Comparison of ENCODE assay signal across 9 cellular contexts in the genomic region with DNA sequence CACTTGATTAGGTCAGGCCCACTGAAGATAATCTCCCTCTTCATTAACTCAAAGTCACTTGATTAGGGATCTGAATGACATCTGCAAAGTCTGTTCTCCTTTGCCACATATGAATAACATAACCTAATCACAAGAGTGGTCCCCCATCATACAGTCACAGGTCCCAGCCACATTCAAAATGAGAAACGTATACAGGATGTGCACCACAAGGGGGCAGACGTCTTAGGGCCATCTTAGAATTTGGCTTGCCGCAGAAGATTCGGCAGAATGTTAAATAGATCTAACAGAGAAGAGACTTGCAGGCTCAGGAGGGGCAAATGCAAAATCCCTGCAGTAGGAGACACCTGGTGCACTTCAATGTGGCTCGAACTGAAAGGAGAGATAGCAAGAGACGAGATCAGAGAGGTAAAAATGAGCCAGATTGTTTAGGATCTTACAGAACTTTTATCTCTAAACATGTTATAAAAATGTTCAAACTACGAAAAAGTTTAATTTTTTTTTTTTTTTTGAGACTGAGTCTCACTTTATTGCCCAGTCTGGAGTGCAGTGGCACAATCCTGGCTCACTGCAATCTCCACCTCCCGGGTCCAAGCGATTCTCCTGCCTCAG. TPM values are rescaled to one million over a fixed set of nuclear protein-coding genes. Genes with fewer than 3 reads are reported as not detected.
A peak's percentile ranks its signal among the peaks of the same experiment; 100 is the strongest.
DNase-seq lines count a peak whose midpoint lies in the region; ATAC-seq and TF ChIP-seq lines count a peak whose summit lies in the region.
"Had no signal": no experiment of that assay in that cellular context is flagged by ENCODE, and none has a peak within 500 bp of the region (broad histone marks: within the 10 kb centered on the region; RNA-seq: fewer than 3 reads in every experiment).

No MANE protein-coding gene starts in this region.

- WGBS in upper lobe of left lung, 2 donors, result 47 to 52% methylated on average over 9 of the region's 9 CpGs

- no peak for TF ChIP-seq EP300 in upper lobe of left lung (IDR thresholded peaks at IDR 0.05)

- no peaks in the 10 kb centered on the region for H3K9me3 Mint-ChIP-seq in activated CD8-positive, alpha-beta memory T cell treated with anti-CD3 and anti-CD28 coated beads, Interleukin-2, amount 10 ng/mL, durations not matched to agents 7 days and 5 days (ENCODE audit: low read depth)
- H3K9me3 Mint-ChIP-seq in neural progenitor cell, result no peaks in the 10 kb centered on the region

- TF ChIP-seq CTCF in epithelial cell of proximal tubule (conservative IDR thresholded peaks at IDR 0.05; ENCODE audit: low read depth, low read length) (peak; percentile 80), neural progenitor cell (IDR thresholded peaks at IDR 0.05) (peak; percentile 64), upper lobe of left lung (IDR thresholded peaks at IDR 0.05) (peak in 5 of 6 experiments; percentile 35 to 55 (median 48))

- H3K79me2 ChIP-seq in neural progenitor cell (ENCODE audit: low read depth), result no peaks in the 10 kb centered on the region

- DNase-seq in Daoy (ENCODE audit: low read depth) (peak; percentile 38), H4 (ENCODE audit: low spot score) (peak; percentile 49), NCI-H748 (lab: John Stamatoyannopoulos, UW; ENCODE audit: unreplicated experiment) (peak; percentile 8), epithelial cell of proximal tubule (ENCODE audit: low read depth) (no peak), neural progenitor cell (ENCODE audit: low spot score) (peak; percentile 73), upper lobe of left lung (peak in 1 of 2 donors; percentile 32), C1 segment of cervical spinal cord (lab: John Stamatoyannopoulos, UW) (no peak)
- DNase-seq in activated CD8-positive, alpha-beta memory T cell treated with anti-CD3 and anti-CD28 coated beads, Interleukin-2, amount 10 ng/mL, durations not matched to agents 7 days and 5 days, result peak; percentile 83

- H3K4me3 ChIP-seq in epithelial cell of proximal tubule (ENCODE audit: low read depth, low read length) (no peak overlapping the region), neural progenitor cell (no peak overlapping the region), upper lobe of left lung (no peak overlapping the region)
- H3K4me3 ChIP-seq: SK-N-MC had no signal

- H3K4me3 Mint-ChIP-seq in activated CD8-positive, alpha-beta memory T cell treated with anti-CD3 and anti-CD28 coated beads, Interleukin-2, amount 10 ng/mL, durations not matched to agents 7 days and 5 days, result no peak overlapping the region
- H3K4me3 Mint-ChIP-seq in neural progenitor cell, result no peak overlapping the region

- CTCF ChIA-PET in activated CD8-positive, alpha-beta memory T cell treated with anti-CD3 and anti-CD28 coated beads, Interleukin-2, amount 10 ng/mL, durations not matched to agents 7 days and 5 days (lab: Charles Lee), result interaction anchor here (0.7 to 3.1 kb wide), 8 partner anchors 12 to 528 kb away, joined by 3 to 14 read pairs (median 4); a partner anchor contains a TSS

- no peak for TF ChIP-seq POLR2A in upper lobe of left lung (IDR thresholded peaks at IDR 0.05)

- H3K4me1 Mint-ChIP-seq in activated CD8-positive, alpha-beta memory T cell treated with anti-CD3 and anti-CD28 coated beads, Interleukin-2, amount 10 ng/mL, durations not matched to agents 7 days and 5 days, result peaks cover 10% of the 10 kb centered on the region
- H3K4me1 Mint-ChIP-seq in neural progenitor cell, result peaks cover 19% of the 10 kb centered on the region

- H3K4me1 ChIP-seq in neural progenitor cell, result peaks cover 15% of the 10 kb centered on the region
- no peaks in the 10 kb centered on the region for H3K4me1 ChIP-seq in upper lobe of left lung

- peak overlapping the region; percentile 69 for H2AFZ ChIP-seq in neural progenitor cell (replicated peaks)

- H3K27me3 ChIP-seq in neural progenitor cell (no peaks in the 10 kb centered on the region), upper lobe of left lung (no peaks in the 10 kb centered on the region)

- peaks cover 2% of the 10 kb centered on the region for H3K36me3 Mint-ChIP-seq in activated CD8-positive, alpha-beta memory T cell treated with anti-CD3 and anti-CD28 coated beads, Interleukin-2, amount 10 ng/mL, durations not matched to agents 7 days and 5 days
- no peaks in the 10 kb centered on the region for H3K36me3 Mint-ChIP-seq in neural progenitor cell

- H3K27ac ChIP-seq in neural progenitor cell (no peak overlapping the region), upper lobe of left lung (no peak overlapping the region)
- H3K27ac ChIP-seq: SK-N-MC had no signal

- H3F3A ChIP-seq in neural progenitor cell (ENCODE audit: low read depth), result no peaks in the 10 kb centered on the region

- H3K9ac ChIP-seq in neural progenitor cell, result no peak overlapping the region

- no peak overlapping the region for H3K27ac Mint-ChIP-seq in activated CD8-positive, alpha-beta memory T cell treated with anti-CD3 and anti-CD28 coated beads, Interleukin-2, amount 10 ng/mL, durations not matched to agents 7 days and 5 days
- H3K27ac Mint-ChIP-seq in neural progenitor cell, result no peak overlapping the region

- H3K36me3 ChIP-seq in neural progenitor cell (no peaks in the 10 kb centered on the region), upper lobe of left lung (no peaks in the 10 kb centered on the region)

- no peak overlapping the region for H3K4me2 ChIP-seq in neural progenitor cell

- peaks cover 49% of the 10 kb centered on the region for H3K27me3 Mint-ChIP-seq in activated CD8-positive, alpha-beta memory T cell treated with anti-CD3 and anti-CD28 coated beads, Interleukin-2, amount 10 ng/mL, durations not matched to agents 7 days and 5 days
- H3K27me3 Mint-ChIP-seq in neural progenitor cell (ENCODE audit: insufficient read depth, low read depth), result peaks cover 3% of the 10 kb centered on the region

- no peaks in the 10 kb centered on the region for H3K9me3 ChIP-seq in neural progenitor cell (ENCODE audit: low read depth)
- no peaks in the 10 kb centered on the region for H3K9me3 ChIP-seq in upper lobe of left lung

- H4K20me1 ChIP-seq in neural progenitor cell (ENCODE audit: low read depth), result no peaks in the 10 kb centered on the region

- peak; percentile 93 for ATAC-seq in activated CD8-positive, alpha-beta memory T cell treated with anti-CD3 and anti-CD28 coated beads, Interleukin-2, amount 10 ng/mL, durations not matched to agents 7 days and 5 days
- ATAC-seq in upper lobe of left lung (ENCODE audit: low FRiP score in 2 of 2), result peak in 1 of 2 donors; percentile 83

RNA-seq across cellular contexts. Expression of a gene that starts 10.4 kb away (rescaled TPM):
- total RNA-seq in Daoy (2014; rRNA removed; shearing (Covaris generic)), result 39.8 and 43.2 TPM in 2 replicates
- 28.9 and 32.9 TPM in 2 replicates for total RNA-seq in H4 (2014; rRNA removed; shearing (Covaris generic))
- 10 to 100 TPM; 81.3 to 86.8 TPM for total RNA-seq in activated CD8-positive, alpha-beta memory T cell treated with anti-CD3 and anti-CD28 coated beads, Interleukin-2, amount 10 ng/mL, durations not matched to agents 7 days and 5 days
- total RNA-seq in epithelial cell of proximal tubule (37.3 and 43.1 TPM in 2 replicates), neural progenitor cell (ENCODE audit: low replicate concordance) (72.0 and 109 TPM in 2 replicates), upper lobe of left lung (10 to 100 TPM; 13.7 to 45.9 (median 23.0) TPM)

RNA-seq across cellular contexts. Expression of a gene that starts 59.4 kb away (rescaled TPM):
- total RNA-seq in Daoy (2014; rRNA removed; shearing (Covaris generic)), result 9.1 and 9.9 TPM in 2 replicates
- total RNA-seq in H4 (2014; rRNA removed; shearing (Covaris generic)), result 5.4 and 10.5 TPM in 2 replicates
- 100 to 1,000 TPM; 102 to 223 TPM for total RNA-seq in activated CD8-positive, alpha-beta memory T cell treated with anti-CD3 and anti-CD28 coated beads, Interleukin-2, amount 10 ng/mL, durations not matched to agents 7 days and 5 days
- total RNA-seq in epithelial cell of proximal tubule, result 57.6 and 76.2 TPM in 2 replicates
- total RNA-seq in neural progenitor cell (ENCODE audit: low replicate concordance), result 0.34 and 1.5 TPM in 2 replicates
- 10 to 100 TPM in 3 of 6 donors, 1 to 10 TPM in 3; 1.0 to 19.3 (median 10.0) TPM for total RNA-seq in upper lobe of left lung

Comparison
In these comparisons a context has a peak if more than half of its experiments do, and no peak if none do; other contexts are left out.
1. DNase-seq: peak in Daoy (single experiment), H4 (single experiment), NCI-H748 (single experiment), activated CD8-positive, alpha-beta memory T cell treated with anti-CD3 and anti-CD28 coated beads, Interleukin-2, amount 10 ng/mL, durations not matched to agents 7 days and 5 days (single experiment) and neural progenitor cell (single experiment); none in epithelial cell of proximal tubule (single experiment) and C1 segment of cervical spinal cord (0 of 14).
2. Peak in every context shown above with its lines, with median percentiles within 50 percentile points of each other: CTCF ChIP-seq.